In genomic region chr5:140401362-140402257, GRCh38 we compare ENCODE assay signal across 8 cellular contexts. TPM values are rescaled to one million over a fixed set of nuclear protein-coding genes. Genes with fewer than 3 reads are reported as not detected.
DNase-seq lines count a peak whose midpoint lies in the region; ATAC-seq lines count a peak whose summit lies in the region.

TSS of gene ANKHD1 (plus strand) at chr5:140401833. CDS start at chr5:140401968, 135 bp downstream.

- peak within 1 kb of the TSS; percentile 93 for H3K27ac ChIP-seq in CD8-positive, alpha-beta memory T cell (ENCODE audit: low read depth, low read length)
- H3K27ac ChIP-seq in effector memory CD4-positive, alpha-beta T cell (ENCODE audit: insufficient read depth, low read length, poor library complexity, severe bottlenecking) = peak within 1 kb of the TSS; percentile 88

- ATAC-seq in GM19468 (IDR thresholded peaks at IDR 0.05; ENCODE audit: extremely low read depth, unreplicated experiment) = peak; percentile 94

- CTCF ChIA-PET in CD8-positive, alpha-beta memory T cell (lab: Charles Lee) = interaction anchor here (1.0 to 2.9 kb wide), 7 partner anchors 15 to 310 kb away, joined by 3 to 16 read pairs (median 6); partner anchors contain the start of genes EIF4EBP3, IK and NDUFA2

- DNase-seq in CD8-positive, alpha-beta memory T cell = peak; percentile 93 to 99 (median 98)
- DNase-seq in HS-5 (ENCODE audit: low read depth) (peak; percentile 100), lung microvascular endothelial cell (ENCODE audit: low read depth in 2 of 2) (peak; percentile 100)
- DNase-seq in NK-92 treated with Interleukin-12 subunit alpha and Interleukin-12 subunit beta, amount 100 ng/mL, for 24 hours (lab: John Stamatoyannopoulos, UW) = peak; percentile 98
- peak; percentile 94 for DNase-seq in activated CD8-positive, alpha-beta memory T cell treated with anti-CD3 and anti-CD28 coated beads for 24 hours
- DNase-seq in effector memory CD4-positive, alpha-beta T cell = peak; percentile 92 to 97 (median 95)
- DNase-seq in stimulated activated CD8-positive, alpha-beta memory T cell treated with anti-CD3 and anti-CD28 coated beads, Interleukin-12 subunit alpha, Interleukin-12 subunit beta, amount 100 ng/mL, for 1 hour (ENCODE audit: low read depth) = peak; percentile 92

- no peaks in the 10 kb centered on the region for H3K9me3 Mint-ChIP-seq in CD8-positive, alpha-beta memory T cell

- peak within 1 kb of the TSS in 1 of 8 donors; percentile 90 for H3K27ac Mint-ChIP-seq in CD8-positive, alpha-beta memory T cell

- H3K27me3 Mint-ChIP-seq in CD8-positive, alpha-beta memory T cell = peaks cover 0 to 2% of the 10 kb centered on the region in 2 donors

- H3K36me3 ChIP-seq in CD8-positive, alpha-beta memory T cell (ENCODE audit: insufficient read depth, low read length) = peaks cover 5% of the 10 kb centered on the region
- no peaks in the 10 kb centered on the region for H3K36me3 ChIP-seq in effector memory CD4-positive, alpha-beta T cell (ENCODE audit: control insufficient read depth, insufficient read depth, low read length)

- peaks cover 44% of the 10 kb centered on the region for H3K4me1 ChIP-seq in CD8-positive, alpha-beta memory T cell (ENCODE audit: insufficient read depth, low read length)
- peaks cover 26% of the 10 kb centered on the region for H3K4me1 ChIP-seq in effector memory CD4-positive, alpha-beta T cell (ENCODE audit: control insufficient read depth, insufficient read depth, low read length, poor library complexity, severe bottlenecking)

- no peaks in the 10 kb centered on the region for H3K27me3 ChIP-seq in CD8-positive, alpha-beta memory T cell (ENCODE audit: insufficient read depth, low read length, poor library complexity, severe bottlenecking)
- H3K27me3 ChIP-seq in effector memory CD4-positive, alpha-beta T cell (replicated peaks; ENCODE audit: control insufficient read depth, insufficient read depth, low read length, poor library complexity, severe bottlenecking) = no peaks in the 10 kb centered on the region

- H3K4me1 Mint-ChIP-seq in CD8-positive, alpha-beta memory T cell = peaks cover 37 to 43% (median 41%) of the 10 kb centered on the region in 3 donors

- peaks cover 0 to 20% (median 1%) of the 10 kb centered on the region in 3 donors for H3K36me3 Mint-ChIP-seq in CD8-positive, alpha-beta memory T cell

- peak within 1 kb of the TSS; percentile 90 for H3K4me3 ChIP-seq in CD8-positive, alpha-beta memory T cell (ENCODE audit: low read length)
- H3K4me3 ChIP-seq in effector memory CD4-positive, alpha-beta T cell (ENCODE audit: insufficient read depth, low read depth, low read length, poor library complexity, severe bottlenecking) = peak within 1 kb of the TSS; percentile 91

- H3K9me3 ChIP-seq in CD8-positive, alpha-beta memory T cell (ENCODE audit: low read length) = no peaks in the 10 kb centered on the region
- no peaks in the 10 kb centered on the region for H3K9me3 ChIP-seq in effector memory CD4-positive, alpha-beta T cell (ENCODE audit: control insufficient read depth, low read length)

- POLR2A ChIA-PET in CD8-positive, alpha-beta memory T cell (lab: Charles Lee) = interaction anchor here (0.6 to 2.7 kb wide), 15 partner anchors 15 to 919 kb away, joined by 3 to 20 read pairs (median 4); partner anchors contain the start of genes APBB3, EIF4EBP3, HARS1 and HARS2

- no peak within 1 kb of the TSS for H3K4me3 Mint-ChIP-seq in CD8-positive, alpha-beta memory T cell

RNA-seq across cellular contexts. Expression of gene ANKHD1, which starts in this region (rescaled TPM):
- total RNA-seq in CD8-positive, alpha-beta memory T cell = 100 to 1,000 TPM; 100 to 107 TPM
- 88.6 TPM for polyA plus RNA-seq in CD8-positive, alpha-beta memory T cell
- 39.2 and 47.0 TPM in 2 replicates for total RNA-seq in lung microvascular endothelial cell

Comparison
In these comparisons a context has a peak if more than half of its experiments do, and no peak if none do; other contexts are left out.
1. Peak in every context shown above with its lines: DNase-seq, ATAC-seq, H3K4me3 ChIP-seq and H3K27ac ChIP-seq.